Comparison of ENCODE assay signal across 8 cellular contexts in genomic region chr9:35096035-35096849, GRCh38. TPM values are rescaled to one million over a fixed set of nuclear protein-coding genes. Genes with fewer than 3 reads are reported as not detected.
A peak's percentile ranks its signal among the peaks of the same experiment; 100 is the strongest.
DNase-seq lines count a peak whose midpoint lies in the region; ATAC-seq and TF ChIP-seq lines count a peak whose summit lies in the region.

Gene PIGO (minus strand): TSS chr9:35096591. CDS start chr9:35095565, 1,026 bp downstream.

- peaks cover 34% of the 10 kb centered on the region for H3K36me3 Mint-ChIP-seq in activated CD4-positive, alpha-beta T cell treated with anti-CD3 and anti-CD28 coated beads for 36 hours (ENCODE audit: low read depth)

- CTCF ChIA-PET in activated CD4-positive, alpha-beta T cell treated with anti-CD3 and anti-CD28 coated beads for 36 hours (lab: Charles Lee) = interaction anchor here (0.7 to 4.2 kb wide), 11 partner anchors 10 to 221 kb away, joined by 3 to 54 read pairs (median 6); partner anchors contain the start of genes FANCG and VCP

- H3K27me3 Mint-ChIP-seq in activated CD4-positive, alpha-beta T cell treated with anti-CD3 and anti-CD28 coated beads for 36 hours = no peaks in the 10 kb centered on the region

- peak within 1 kb of the TSS; percentile 100 for H3K4me3 ChIP-seq in choroid plexus epithelial cell (ENCODE audit: low read depth, low read length)

- intact Hi-C loops in activated CD4-positive, alpha-beta T cell treated with anti-CD3 and anti-CD28 coated beads for 36 hours (cut with DNase I, micrococcal nuclease) = loop anchor here (1.0 to 5.0 kb wide), 12 partner anchors 15 to 561 kb away; partner anchors contain the start of genes VCP (in 2 of the 2), CCDC107 (in 1 of the 2), DNAJB5 (in 1 of the 2) and RMRP (in 1 of the 2)

- peak; percentile 82 for ATAC-seq in GM19025 (IDR thresholded peaks at IDR 0.05; ENCODE audit: low read depth, unreplicated experiment)
- ATAC-seq in HG03280 (IDR thresholded peaks at IDR 0.05; ENCODE audit: unreplicated experiment) = peak; percentile 89
- peak; percentile 91 for ATAC-seq in activated CD4-positive, alpha-beta T cell treated with anti-CD3 and anti-CD28 coated beads for 36 hours

- peak within 1 kb of the TSS; percentile 85 for H3K4me3 Mint-ChIP-seq in activated CD4-positive, alpha-beta T cell treated with anti-CD3 and anti-CD28 coated beads for 36 hours

- H3K27ac ChIP-seq in layer of hippocampus (ENCODE audit: low read depth, low read length) = peak within 1 kb of the TSS; percentile 95

- H3K27me3 ChIP-seq in layer of hippocampus (ENCODE audit: control insufficient read depth, insufficient read depth, low read length) = no peaks in the 10 kb centered on the region

- no peaks in the 10 kb centered on the region for H3K9me3 Mint-ChIP-seq in activated CD4-positive, alpha-beta T cell treated with anti-CD3 and anti-CD28 coated beads for 36 hours (ENCODE audit: low read depth)

- DNase-seq in AML-193 (lab: John Stamatoyannopoulos, UW) (peak; percentile 73 to 80), NCI-H446 treated with DMSO at 0.1 percent for 48 hours (lab: John Stamatoyannopoulos, UW) (peak; percentile 61), choroid plexus epithelial cell (ENCODE audit: low read depth) (peak; percentile 86)
- peak; percentile 95 for DNase-seq in activated CD4-positive, alpha-beta T cell treated with anti-CD3 and anti-CD28 coated beads for 36 hours
- DNase-seq in stimulated activated CD4-positive, alpha-beta T cell treated with anti-CD3 and anti-CD28 coated beads, Interleukin-1b, Interleukin-23, amount 100 ng/mL, for 48 hours = peak; percentile 92

- H3K27ac Mint-ChIP-seq in activated CD4-positive, alpha-beta T cell treated with anti-CD3 and anti-CD28 coated beads for 36 hours = peak within 1 kb of the TSS; percentile 92

- TF ChIP-seq CTCF in choroid plexus epithelial cell (conservative IDR thresholded peaks at IDR 0.05; ENCODE audit: low read depth, low read length) = peak; percentile 84

- H3K4me1 Mint-ChIP-seq in activated CD4-positive, alpha-beta T cell treated with anti-CD3 and anti-CD28 coated beads for 36 hours = peaks cover 25% of the 10 kb centered on the region

- POLR2A ChIA-PET in activated CD4-positive, alpha-beta T cell treated with anti-CD3 and anti-CD28 coated beads for 36 hours (lab: Charles Lee) = no interaction called here

RNA-seq across cellular contexts. Expression of gene PIGO, which starts in this region (rescaled TPM):
- total RNA-seq in activated CD4-positive, alpha-beta T cell treated with anti-CD3 and anti-CD28 coated beads for 36 hours = 10 to 100 TPM; 21.0 to 27.2 TPM

Comparison
In these comparisons a context has a peak if more than half of its experiments do, and no peak if none do; other contexts are left out.
1. Peak in every context shown above with its lines: DNase-seq, ATAC-seq, H3K4me3 ChIP-seq and H3K27ac ChIP-seq.